ENCODE assay signal across 10 cellular contexts in genomic region chr5:173920024-173920753, GRCh38. TPM values are rescaled to one million over a fixed set of nuclear protein-coding genes. Genes with fewer than 3 reads are reported as not detected.
DNase-seq lines count a peak whose midpoint lies in the region; TF ChIP-seq lines count a peak whose summit lies in the region.
"Had no signal": no experiment of that assay in that cellular context is flagged by ENCODE, and none has a peak within 500 bp of the region (broad histone marks: within the 10 kb centered on the region; RNA-seq: fewer than 3 reads in every experiment).

No MANE protein-coding gene starts in this region.

- H3K9me3 ChIP-seq in endodermal cell (ENCODE audit: control insufficient read depth, low read length) (no peaks in the 10 kb centered on the region), neuronal stem cell (replicated peaks in 1 of 2; ENCODE audit: control insufficient read depth in 2 of 2, insufficient read depth in 1 of 2, low read depth in 1 of 2, low read length in 2 of 2) (no peaks in the 10 kb centered on the region), MM.1S (replicated peaks; ENCODE audit: insufficient read depth, low read length) (no peaks in the 10 kb centered on the region)

- H3K27me3 ChIP-seq in endodermal cell (ENCODE audit: control insufficient read depth, insufficient read depth, low read length, poor library complexity, severe bottlenecking) (no peaks in the 10 kb centered on the region), neuronal stem cell (ENCODE audit: control insufficient read depth in 3 of 3, insufficient read depth in 3 of 3, low read depth in 1 of 3, low read length in 3 of 3) (no peaks in the 10 kb centered on the region), H7 (ENCODE audit: control insufficient read depth, insufficient read depth, low read length) (no peaks in the 10 kb centered on the region), MM.1S (replicated peaks; ENCODE audit: insufficient read depth, low read length) (no peaks in the 10 kb centered on the region)

- H3K4me1 ChIP-seq in endodermal cell (ENCODE audit: control insufficient read depth, insufficient read depth, low read length): peaks cover 19% of the 10 kb centered on the region
- H3K4me1 ChIP-seq in neuronal stem cell (ENCODE audit: control insufficient read depth in 2 of 2, insufficient read depth in 1 of 2, low read depth in 1 of 2, low read length in 2 of 2): peaks cover 10 to 15% of the 10 kb centered on the region in 2 donors
- peaks cover 62% of the 10 kb centered on the region for H3K4me1 ChIP-seq in MM.1S (ENCODE audit: low read length)

- H3K4me1 Mint-ChIP-seq in endodermal cell: peaks cover 25% of the 10 kb centered on the region

- no peak overlapping the region for H4K91ac ChIP-seq in neuronal stem cell (ENCODE audit: low read depth, low read length, poor library complexity)

- DNase-seq in CD1c-positive myeloid dendritic cell (ENCODE audit: extremely low spot score): peak; percentile 62
- DNase-seq in NCI-H69 (lab: John Stamatoyannopoulos, UW): peak; percentile 59
- DNase-seq in endodermal cell: no peak
- peak; percentile 31 for DNase-seq in neuronal stem cell (ENCODE audit: low spot score)
- no peak for DNase-seq in H7
- no peak for DNase-seq in stimulated activated naive CD4-positive, alpha-beta T cell (lab: John Stamatoyannopoulos, UW)
- no peak for DNase-seq in amygdala (lab: John Stamatoyannopoulos, UW)
- no peak for DNase-seq in MM.1S
- DNase-seq: DMS153; stimulated activated CD8-positive, alpha-beta memory T cell treated with anti-CD3 and anti-CD28 coated beads, Interleukin-4, amount 100 ng/mL, for 48 hours had no signal

- H3K27ac Mint-ChIP-seq in endodermal cell: no peak overlapping the region

- H2BK15ac ChIP-seq in neuronal stem cell (ENCODE audit: low read length): no peak overlapping the region

- H3K9ac ChIP-seq in endodermal cell (ENCODE audit: extremely low read depth, low read length, poor library complexity, severe bottlenecking) (no peak overlapping the region), neuronal stem cell (ENCODE audit: low read depth, low read length, poor library complexity) (no peak overlapping the region), MM.1S (ENCODE audit: low read length) (no peak overlapping the region)

- no peak overlapping the region for H2BK12ac ChIP-seq in neuronal stem cell (ENCODE audit: low read length)

- H3K4ac ChIP-seq in neuronal stem cell (ENCODE audit: low read length): no peak overlapping the region

- WGBS in endodermal cell (ENCODE audit: insufficient coverage in 1 of 2, insufficient read length in 1 of 2), 2 experiments: 92% methylated on average over 3 of the region's 3 CpGs; no CpG with 5 or more reads in 1 of the 2 experiments
- no CpG with 5 or more reads among the region's 3 CpGs for WGBS in neuronal stem cell (ENCODE audit: extremely low coverage in 2 of 2, insufficient read length in 2 of 2, insufficient replicate concordance in 1 of 2), 2 donors

- no peaks in the 10 kb centered on the region for H3K27me3 Mint-ChIP-seq in endodermal cell (ENCODE audit: insufficient read depth)

- no peaks in the 10 kb centered on the region for H3K36me3 Mint-ChIP-seq in endodermal cell (ENCODE audit: low read depth)

- H3K23ac ChIP-seq in neuronal stem cell (ENCODE audit: low read depth, low read length, poor library complexity): no peak overlapping the region

- no peak overlapping the region for H3K4me3 Mint-ChIP-seq in endodermal cell

- no peak overlapping the region for H2AFZ ChIP-seq in neuronal stem cell (ENCODE audit: low read length)
- no peak overlapping the region for H2AFZ ChIP-seq in MM.1S (ENCODE audit: low read length)

- H3K4me3 ChIP-seq in endodermal cell (ENCODE audit: low read length): no peak overlapping the region
- no peak overlapping the region for H3K4me3 ChIP-seq in neuronal stem cell (ENCODE audit: low read length in 2 of 2)
- no peak overlapping the region for H3K4me3 ChIP-seq in H7 (ENCODE audit: insufficient read depth, low read depth, low read length)
- H3K4me3 ChIP-seq in MM.1S (ENCODE audit: low read length): no peak overlapping the region

- no peaks in the 10 kb centered on the region for H3K9me3 Mint-ChIP-seq in endodermal cell

- H2BK5ac ChIP-seq in neuronal stem cell (ENCODE audit: low read length): no peak overlapping the region

- H3K27ac ChIP-seq in endodermal cell (ENCODE audit: low read depth, low read length): no peak overlapping the region
- H3K27ac ChIP-seq in neuronal stem cell (replicated peaks; ENCODE audit: low read length): peak overlapping the region; percentile 69
- H3K27ac ChIP-seq in MM.1S (ENCODE audit: low read length): no peak overlapping the region

- no peak overlapping the region for H3K14ac ChIP-seq in neuronal stem cell (ENCODE audit: low read length)

- no peaks in the 10 kb centered on the region for H4K20me1 ChIP-seq in MM.1S (ENCODE audit: insufficient read depth, low read length)

- H2AK5ac ChIP-seq in neuronal stem cell (ENCODE audit: low read depth, low read length): no peak overlapping the region

- peaks cover 99% of the 10 kb centered on the region for H3K79me2 ChIP-seq in MM.1S (ENCODE audit: low read length)

- no peaks in the 10 kb centered on the region for H3K9me2 ChIP-seq in MM.1S (replicated peaks; ENCODE audit: insufficient read depth, low read length)

- H3K36me3 ChIP-seq in endodermal cell (ENCODE audit: control insufficient read depth, insufficient read depth, low read length) (no peaks in the 10 kb centered on the region), neuronal stem cell (replicated peaks in 1 of 2; ENCODE audit: control insufficient read depth in 2 of 2, insufficient read depth in 2 of 2, low read length in 2 of 2) (no peaks in the 10 kb centered on the region), H7 (replicated peaks; ENCODE audit: control insufficient read depth, insufficient read depth, low read length) (no peaks in the 10 kb centered on the region), MM.1S (replicated peaks; ENCODE audit: insufficient read depth, low read length) (no peaks in the 10 kb centered on the region; the same call in 1 of the 2 replicates)

- TF ChIP-seq CTCF in endodermal cell (conservative IDR thresholded peaks at IDR 0.05) (peak; percentile 34), MM.1S (IDR thresholded peaks at IDR 0.05; ENCODE audit: low read length) (no peak)

- H3K79me1 ChIP-seq in neuronal stem cell (ENCODE audit: low read depth, low read length): no peaks in the 10 kb centered on the region

- H3K4me2 ChIP-seq in neuronal stem cell (ENCODE audit: insufficient read depth, low read length, poor library complexity, severe bottlenecking) (no peak overlapping the region), MM.1S (ENCODE audit: low read depth, low read length) (no peak overlapping the region)

- peaks cover 31% of the 10 kb centered on the region for H3F3A ChIP-seq in MM.1S (ENCODE audit: insufficient read depth, low read length)

- H4K8ac ChIP-seq in neuronal stem cell (ENCODE audit: low read depth, low read length): no peak overlapping the region

- no peak overlapping the region for H3K18ac ChIP-seq in neuronal stem cell (ENCODE audit: low read length)

- no peak overlapping the region for H2BK120ac ChIP-seq in neuronal stem cell (ENCODE audit: low read depth, low read length)

RNA-seq across cellular contexts. Expression of gene CPEB4, which starts 32.0 kb away (rescaled TPM):
- 10 to 100 TPM in 1 of 2 donors, 1 to 10 TPM in 1; 9.4 to 11.3 TPM for total RNA-seq in endodermal cell
- polyA plus RNA-seq in endodermal cell (2013, experiment 1 of 2): 9.7 TPM
- polyA plus RNA-seq in endodermal cell (2013, experiment 2 of 2): 9.3 TPM
- polyA plus RNA-seq in neuronal stem cell (2013, experiment 1 of 2): 3.4 TPM
- 3.5 TPM for polyA plus RNA-seq in neuronal stem cell (2013, experiment 2 of 2)
- total RNA-seq in H7 (2014; rRNA removed; shearing (Covaris generic)): 7.0 and 8.3 TPM in 2 replicates

Comparison
In these comparisons a context has a peak if more than half of its experiments do, and no peak if none do; other contexts are left out.
1. DNase-seq: peak in CD1c-positive myeloid dendritic cell (single experiment), NCI-H69 (single experiment) and neuronal stem cell (single experiment); none in endodermal cell (single experiment), H7 (single experiment), stimulated activated naive CD4-positive, alpha-beta T cell (0 of 6), amygdala (0 of 56) and MM.1S (single experiment).